Comparison of ENCODE assay signal across 9 cellular contexts in genomic region chr11:5992604-5993251, GRCh38. TPM values are rescaled to one million over a fixed set of nuclear protein-coding genes. Genes with fewer than 3 reads are reported as not detected.
DNase-seq lines count a peak whose midpoint lies in the region; ATAC-seq and TF ChIP-seq lines count a peak whose summit lies in the region.
"Had no signal": no experiment of that assay in that cellular context is flagged by ENCODE, and none has a peak within 500 bp of the region (broad histone marks: within the 10 kb centered on the region; RNA-seq: fewer than 3 reads in every experiment).

No MANE protein-coding gene starts in this region.

- H3K4me1 ChIP-seq in Caco-2: no peaks in the 10 kb centered on the region
- H3K4me1 ChIP-seq in GM23248 (ENCODE audit: insufficient read depth): peaks cover 6% of the 10 kb centered on the region; the same call in 1 of the 2 replicates

- H3K27me3 Mint-ChIP-seq in Caco-2 (ENCODE audit: insufficient read depth, unreplicated experiment): peaks cover 8% of the 10 kb centered on the region
- peaks cover 0 to 6% (median 3%) of the 10 kb centered on the region in 3 donors for H3K27me3 Mint-ChIP-seq in immature natural killer cell (ENCODE audit: low read depth in 3 of 3)

- H3K36me3 Mint-ChIP-seq in Caco-2 (ENCODE audit: insufficient read depth, unreplicated experiment): no peaks in the 10 kb centered on the region
- H3K36me3 Mint-ChIP-seq in immature natural killer cell: no peaks in the 10 kb centered on the region
- H3K36me3 Mint-ChIP-seq: memory B cell had no signal

- H3K79me2 ChIP-seq in GM23248 (ENCODE audit: insufficient read depth): no peaks in the 10 kb centered on the region

- H3K36me3 ChIP-seq in Caco-2 (ENCODE audit: control insufficient read depth, insufficient read depth, low read length) (no peaks in the 10 kb centered on the region), GM23248 (ENCODE audit: low read depth) (no peaks in the 10 kb centered on the region)

- no peaks in the 10 kb centered on the region for H3F3A ChIP-seq in GM23248 (ENCODE audit: insufficient read depth)

- no peak overlapping the region for H3K27ac ChIP-seq in GM23248

- H3K9ac ChIP-seq in GM23248: no peak overlapping the region

- H2AFZ ChIP-seq in GM23248: no peak overlapping the region

- intact Hi-C loops in Caco-2 (cut with micrococcal nuclease; ENCODE audit: unreplicated experiment): loop anchor here (1.0 kb wide), 2 partner anchors 324 to 361 kb away; no protein-coding TSS in a partner anchor

- peak; percentile 65 to 74 for TF ChIP-seq CTCF in Caco-2 (IDR thresholded peaks at IDR 0.05; ENCODE audit: insufficient read depth in 1 of 2, low read depth in 1 of 2, low read length in 1 of 2, severe bottlenecking in 1 of 2, unreplicated experiment in 1 of 2)

- H3K4me1 Mint-ChIP-seq in Caco-2 (ENCODE audit: low read depth, unreplicated experiment): no peaks in the 10 kb centered on the region
- no peaks in the 10 kb centered on the region for H3K4me1 Mint-ChIP-seq in immature natural killer cell
- H3K4me1 Mint-ChIP-seq: memory B cell had no signal

- DNase-seq in Caco-2 (peak in 1 of 2 experiments; percentile 25), GM23248 (peak; percentile 58), SK-MEL-5 (ENCODE audit: low read depth, low spot score) (peak; percentile 61), iris pigment epithelial cell (ENCODE audit: low read depth) (peak; percentile 30), immature natural killer cell (no peak)
- no peak for DNase-seq in activated CD4-positive, CD25-positive, alpha-beta regulatory T cell (lab: John Stamatoyannopoulos, UW)
- no peak for DNase-seq in effector CD4-positive, alpha-beta T cell

- in situ Hi-C loops in GM23248 (cut with MboI): no loop called here
- in situ Hi-C loops in SK-MEL-5 (cut with HindIII; ENCODE audit: low pct_unique_long_range_greater_than_20kb, low sequenced_read_pairs): no loop called here

- WGBS in GM23248 (ENCODE audit: low coverage in 1 of 2, low lambda C conversion rate in 2 of 2, missing lambda C conversion rate in 2 of 2), 2 experiments: 16 to 19% methylated on average over 3 of the region's 3 CpGs

- H3K4me3 Mint-ChIP-seq in Caco-2 (ENCODE audit: unreplicated experiment) (no peak overlapping the region), immature natural killer cell (no peak overlapping the region)
- H3K4me3 Mint-ChIP-seq: memory B cell had no signal

- H3K9me2 ChIP-seq in GM23248 (ENCODE audit: insufficient read depth): no peaks in the 10 kb centered on the region

- H3K9me3 ChIP-seq in Caco-2 (no peaks in the 10 kb centered on the region), GM23248 (ENCODE audit: low read depth) (no peaks in the 10 kb centered on the region)

- no TSS peak for BruUV-seq in Caco-2 (replicated peaks; lab: Mats Ljungman, UMichigan)

- H3K4me3 ChIP-seq in Caco-2 (ENCODE audit: low read depth, low read length): no peak overlapping the region
- no peak overlapping the region for H3K4me3 ChIP-seq in GM23248

- POLR2A ChIA-PET in Caco-2 (lab: Charles Lee): no interaction called here

- H4K20me1 ChIP-seq in GM23248 (ENCODE audit: insufficient read depth): no peaks in the 10 kb centered on the region

- H3K27me3 ChIP-seq in Caco-2 (replicated peaks; ENCODE audit: control insufficient read depth, insufficient read depth, low read length): no peaks in the 10 kb centered on the region
- H3K27me3 ChIP-seq in GM23248 (replicated peaks; ENCODE audit: insufficient read depth): 0 out of 2 replicates have a peak, but pooled peaks cover 8% of the 10 kb centered on the region

- H3K4me2 ChIP-seq in GM23248 (ENCODE audit: unreplicated experiment): no peak overlapping the region

- H3K9me3 Mint-ChIP-seq in Caco-2 (ENCODE audit: unreplicated experiment) (no peaks in the 10 kb centered on the region), immature natural killer cell (no peaks in the 10 kb centered on the region)
- H3K9me3 Mint-ChIP-seq: memory B cell had no signal

- CTCF ChIA-PET in Caco-2 (lab: Charles Lee): interaction anchor here (0.7 to 1.4 kb wide), 8 partner anchors 8 to 370 kb away, joined by 3 to 9 read pairs (median 4); no protein-coding TSS in a partner anchor

- H3K27ac Mint-ChIP-seq in Caco-2 (ENCODE audit: unreplicated experiment) (no peak overlapping the region), immature natural killer cell (no peak overlapping the region)
- H3K27ac Mint-ChIP-seq: memory B cell had no signal

- ATAC-seq in HG03342 (IDR thresholded peaks at IDR 0.05; ENCODE audit: unreplicated experiment): no peak

RNA-seq across cellular contexts. Expression of gene OR52L1, which starts 5.9 kb away (rescaled TPM):
- not detected in 2 replicates for total RNA-seq in Caco-2 (2022)
- total RNA-seq in GM23248 (2014; rRNA removed; shearing (Covaris generic)): not detected in 2 replicates
- not detected in 2 replicates for polyA plus RNA-seq in GM23248 (2016; fragmentation: Nextera tagmentation; extraction: Ambion mirVana)
- total RNA-seq in SK-MEL-5 (2014; rRNA removed; shearing (Covaris generic)): not detected in 2 replicates
- polyA plus RNA-seq in SK-MEL-5 (2015; cell fraction: cytosol; rRNA removed): not detected in 2 replicates
- polyA plus RNA-seq in SK-MEL-5 (2015; cell fraction: nucleus; rRNA removed): not detected in 2 replicates
- polyA plus RNA-seq in immature natural killer cell: not detected

RNA-seq across cellular contexts. Expression of gene OR56A4, which starts 14.0 kb away (rescaled TPM):
- total RNA-seq in Caco-2 (2022): not detected in 2 replicates
- not detected in 2 replicates for total RNA-seq in GM23248 (2014; rRNA removed; shearing (Covaris generic))
- polyA plus RNA-seq in GM23248 (2016; fragmentation: Nextera tagmentation; extraction: Ambion mirVana) (not detected in 2 replicates), immature natural killer cell (not detected)
- not detected in 2 replicates for total RNA-seq in SK-MEL-5 (2014; rRNA removed; shearing (Covaris generic))
- polyA plus RNA-seq in SK-MEL-5 (2015; cell fraction: cytosol; rRNA removed): not detected in 2 replicates
- not detected in 2 replicates for polyA plus RNA-seq in SK-MEL-5 (2015; cell fraction: nucleus; rRNA removed)

RNA-seq across cellular contexts. Expression of gene OR56A5, which starts 24.4 kb away (rescaled TPM):
- total RNA-seq in Caco-2 (2022): not detected in 2 replicates
- total RNA-seq in GM23248 (2014; rRNA removed; shearing (Covaris generic)): not detected in 2 replicates
- polyA plus RNA-seq in GM23248 (2016; fragmentation: Nextera tagmentation; extraction: Ambion mirVana): not detected in 2 replicates
- total RNA-seq in SK-MEL-5 (2014; rRNA removed; shearing (Covaris generic)): not detected in 2 replicates
- polyA plus RNA-seq in SK-MEL-5 (2015; cell fraction: cytosol; rRNA removed): not detected in 2 replicates
- not detected in 2 replicates for polyA plus RNA-seq in SK-MEL-5 (2015; cell fraction: nucleus; rRNA removed)
- not detected for polyA plus RNA-seq in immature natural killer cell

RNA-seq across cellular contexts. Expression of gene OR56A1, which starts 37.8 kb away (rescaled TPM):
- not detected in 2 replicates for total RNA-seq in Caco-2 (2022)
- total RNA-seq in GM23248 (2014; rRNA removed; shearing (Covaris generic)): not detected in 2 replicates
- polyA plus RNA-seq in GM23248 (2016; fragmentation: Nextera tagmentation; extraction: Ambion mirVana) (not detected in 2 replicates), immature natural killer cell (not detected)
- total RNA-seq in SK-MEL-5 (2014; rRNA removed; shearing (Covaris generic)): not detected in 2 replicates
- polyA plus RNA-seq in SK-MEL-5 (2015; cell fraction: cytosol; rRNA removed): not detected in 2 replicates
- not detected in 2 replicates for polyA plus RNA-seq in SK-MEL-5 (2015; cell fraction: nucleus; rRNA removed)

RNA-seq across cellular contexts. Expression of gene OR56A3, which starts 50.7 kb away (rescaled TPM):
- total RNA-seq in Caco-2 (2022): not detected in 2 replicates
- total RNA-seq in GM23248 (2014; rRNA removed; shearing (Covaris generic)): not detected in 2 replicates
- polyA plus RNA-seq in GM23248 (2016; fragmentation: Nextera tagmentation; extraction: Ambion mirVana): not detected in 2 replicates
- total RNA-seq in SK-MEL-5 (2014; rRNA removed; shearing (Covaris generic)): not detected in 2 replicates
- not detected in 2 replicates for polyA plus RNA-seq in SK-MEL-5 (2015; cell fraction: cytosol; rRNA removed)
- polyA plus RNA-seq in SK-MEL-5 (2015; cell fraction: nucleus; rRNA removed): not detected in 2 replicates
- polyA plus RNA-seq in immature natural killer cell: not detected

Comparison
In these comparisons a context has a peak if more than half of its experiments do, and no peak if none do; other contexts are left out.
1. DNase-seq: peak in GM23248 (single experiment), SK-MEL-5 (single experiment) and iris pigment epithelial cell (single experiment); none in activated CD4-positive, CD25-positive, alpha-beta regulatory T cell (0 of 4), effector CD4-positive, alpha-beta T cell (single experiment) and immature natural killer cell (0 of 3).